Comparison of ENCODE assay signal across 23 cellular contexts in the genomic region with DNA sequence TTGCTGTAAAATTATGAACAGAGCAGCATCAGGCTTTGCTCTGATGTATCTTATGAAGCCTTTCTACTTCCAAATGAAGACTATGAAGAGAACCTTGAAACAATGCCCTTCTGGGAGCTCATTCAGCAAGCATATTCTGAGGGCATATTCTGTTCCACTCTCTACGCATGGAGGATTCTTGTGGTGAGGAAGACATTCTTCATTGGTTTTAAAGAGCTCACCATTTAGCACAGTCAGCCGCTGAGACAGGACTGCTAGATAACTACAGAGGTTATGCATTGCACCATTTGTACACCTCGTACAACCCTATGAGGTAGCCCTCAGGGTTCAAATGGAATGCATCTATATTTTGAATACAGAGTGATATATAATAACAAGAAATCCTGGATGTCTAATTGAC.
A peak's percentile ranks its signal among the peaks of the same experiment; 100 is the strongest.
DNase-seq lines count a peak whose midpoint lies in the region; ATAC-seq, FAIRE-seq and TF ChIP-seq lines count a peak whose summit lies in the region.
"Had no signal": no experiment of that assay in that cellular context is flagged by ENCODE, and none has a peak within 500 bp of the region (broad histone marks: within the 10 kb centered on the region; RNA-seq: fewer than 3 reads in every experiment).

No MANE protein-coding gene starts in this region.

- no peak overlapping the region for H3K4me3 ChIP-seq in kidney epithelial cell (ENCODE audit: low read depth, low read length)
- H3K4me3 ChIP-seq: A549, ascending aorta, coronary artery, left lung, mucosa of descending colon, tibial nerve had no signal

- FAIRE-seq in RCC 7860 (lab: Jason Lieb, UNC), result peak; percentile 97
- FAIRE-seq: A549, frontal cortex had no signal

- peak; percentile 66 for ATAC-seq in GM21576 (IDR thresholded peaks at IDR 0.05; ENCODE audit: unreplicated experiment)
- ATAC-seq: A549, left lung, mucosa of descending colon, right cardiac atrium had no signal

- DNase-seq in EH (ENCODE audit: low read depth), result peak; percentile 11
- DNase-seq in RCC 7860 (ENCODE audit: low spot score), result peak; percentile 80
- peak; percentile 47 for DNase-seq in kidney epithelial cell (ENCODE audit: low read depth)
- DNase-seq in AG08395 (ENCODE audit: low spot score), result no peak
- no peak for DNase-seq in GDM1 (lab: John Stamatoyannopoulos, UW)
- DNase-seq in OCI-M2 (lab: John Stamatoyannopoulos, UW; ENCODE audit: unreplicated experiment), result no peak
- DNase-seq in NCI-H526 treated with DMSO at 0.1 percent for 48 hours (lab: John Stamatoyannopoulos, UW), result no peak
- DNase-seq: activated CD4-positive, alpha-beta T cell treated with anti-CD3 and anti-CD28 coated beads, Interleukin-2, amount 50 U/mL, for 4 hours; activated naive CD4-positive, alpha-beta T cell treated with anti-CD3 and anti-CD28 coated beads, Interleukin-2, amount 10 ng/mL, durations not matched to agents 7 days and 5 days; activated T-cell treated with anti-CD3 and anti-CD28 coated beads for 4 hours; left lung; mucosa of descending colon; NCI-H1694 treated with DMSO at 0.1 percent for 48 hours; NCI-H446; right cardiac atrium; stimulated activated CD4-positive, alpha-beta T cell treated with anti-CD3 and anti-CD28 coated beads, Interleukin-15, amount 100 ng/mL, for 24 hours; stimulated activated naive CD4-positive, alpha-beta T cell treated with Interleukin-2 at 50 U/mL for 16 hours had no signal

- TF ChIP-seq CTCF in kidney epithelial cell (IDR thresholded peaks at IDR 0.05; ENCODE audit: insufficient read depth, low read length, poor library complexity, severe bottlenecking), result no peak

- H3K27me3 ChIP-seq in kidney epithelial cell (ENCODE audit: control insufficient read depth, insufficient read depth, low read length), result no peaks in the 10 kb centered on the region
- H3K27me3 ChIP-seq: ascending aorta, left lung, tibial nerve had no signal

- H3K36me3 ChIP-seq in kidney epithelial cell (ENCODE audit: control insufficient read depth, insufficient read depth, low read length), result no peaks in the 10 kb centered on the region
- H3K36me3 ChIP-seq: ascending aorta, left lung had no signal

Comparison
In these comparisons a context has a peak if more than half of its experiments do, and no peak if none do; other contexts are left out.
1. DNase-seq: peak in EH (single experiment), RCC 7860 (single experiment) and kidney epithelial cell (single experiment); none in AG08395 (single experiment), GDM1 (single experiment), OCI-M2 (single experiment) and NCI-H526 treated with DMSO at 0.1 percent for 48 hours (single experiment).